Comparison of ENCODE assay signal across 16 cellular contexts in genomic region chr1:218435528-218435927, GRCh38.
DNase-seq lines count a peak whose midpoint lies in the region; ATAC-seq and TF ChIP-seq lines count a peak whose summit lies in the region.
"Had no signal": no experiment of that assay in that cellular context is flagged by ENCODE, and none has a peak within 500 bp of the region (broad histone marks: within the 10 kb centered on the region; RNA-seq: fewer than 3 reads in every experiment).

No MANE protein-coding gene starts in this region.

- no peak overlapping the region for H3K27ac Mint-ChIP-seq in activated naive CD8-positive, alpha-beta T cell treated with anti-CD3 and anti-CD28 coated beads, Interleukin-2, amount 50 U/mL, for 24 hours
- H3K27ac Mint-ChIP-seq: B cell; CD8-positive, alpha-beta T cell; H9 had no signal

- H3K9me3 ChIP-seq in left ventricle myocardium inferior (replicated peaks), result no peaks in the 10 kb centered on the region
- no peaks in the 10 kb centered on the region for H3K9me3 ChIP-seq in liver (ENCODE audit: control insufficient read depth in 4 of 4, low read length in 3 of 4)
- no peaks in the 10 kb centered on the region for H3K9me3 ChIP-seq in psoas muscle

- H3K4me3 Mint-ChIP-seq in activated naive CD8-positive, alpha-beta T cell treated with anti-CD3 and anti-CD28 coated beads, Interleukin-2, amount 50 U/mL, for 24 hours, result no peak overlapping the region
- H3K4me3 Mint-ChIP-seq: B cell; CD8-positive, alpha-beta T cell; H9 had no signal

- H3K27me3 Mint-ChIP-seq in activated naive CD8-positive, alpha-beta T cell treated with anti-CD3 and anti-CD28 coated beads, Interleukin-2, amount 50 U/mL, for 24 hours, result peaks cover 11% of the 10 kb centered on the region
- H3K27me3 Mint-ChIP-seq: B cell had no signal

- TF ChIP-seq CTCF in left ventricle myocardium inferior (IDR thresholded peaks at IDR 0.05; ENCODE audit: borderline replicate concordance), result no peak
- no peak for TF ChIP-seq CTCF in liver (IDR thresholded peaks at IDR 0.05; ENCODE audit: low read depth, low read length, missing input control)
- TF ChIP-seq CTCF in psoas muscle (IDR thresholded peaks at IDR 0.05), result no peak
- TF ChIP-seq CTCF in coronary artery (IDR thresholded peaks at IDR 0.05), result no peak

- H3K27ac ChIP-seq in left ventricle myocardium inferior (replicated peaks) (no peak overlapping the region), liver (ENCODE audit: low read depth in 1 of 2, low read length in 2 of 2) (no peak overlapping the region), psoas muscle (peak overlapping the region; percentile 74), coronary artery (no peak overlapping the region)
- H3K27ac ChIP-seq: BLaER1 treated with 17β-estradiol and CSF1 and Interleukin-3, amounts not matched to agents 10 nM and 100 nM had no signal

- H3K27me3 ChIP-seq in left ventricle myocardium inferior (ENCODE audit: low read depth), result no peaks in the 10 kb centered on the region
- H3K27me3 ChIP-seq in liver (ENCODE audit: control insufficient read depth in 4 of 4, insufficient read depth in 4 of 4, low read length in 3 of 4), result no peaks in the 10 kb centered on the region
- H3K27me3 ChIP-seq in psoas muscle (ENCODE audit: insufficient read depth in 3 of 3, low read length in 2 of 3), result no peaks in the 10 kb centered on the region
- H3K27me3 ChIP-seq: BLaER1 treated with 17β-estradiol and CSF1 and Interleukin-3, amounts not matched to agents 10 nM and 100 nM had no signal

- no peak for DNase-seq in left ventricle myocardium superior
- DNase-seq in left ventricle myocardium inferior, result no peak
- no peak for DNase-seq in psoas muscle
- no peak for DNase-seq in NCI-H2171 treated with DMSO at 0.1 percent for 48 hours (lab: John Stamatoyannopoulos, UW)
- DNase-seq in coronary artery (ENCODE audit: low spot score), result no peak
- no peak for DNase-seq in Ammon's horn (ENCODE audit: low spot score)
- no peak for DNase-seq in activated naive CD8-positive, alpha-beta T cell treated with anti-CD3 and anti-CD28 coated beads, Interleukin-2, amount 50 U/mL, for 24 hours
- DNase-seq: 8988T; Calu3; CD8-positive, alpha-beta T cell; DMS79 treated with DMSO at 0.1 percent for 48 hours; GF-D8; H9 had no signal

- no peaks in the 10 kb centered on the region for H3K4me1 Mint-ChIP-seq in activated naive CD8-positive, alpha-beta T cell treated with anti-CD3 and anti-CD28 coated beads, Interleukin-2, amount 50 U/mL, for 24 hours
- H3K4me1 Mint-ChIP-seq: B cell had no signal

- H3K9ac ChIP-seq in liver (ENCODE audit: low read depth in 1 of 2, low read length in 2 of 2), result no peak overlapping the region
- H3K9ac ChIP-seq: BLaER1 treated with 17β-estradiol and CSF1 and Interleukin-3, amounts not matched to agents 10 nM and 100 nM had no signal

- H3K4me1 ChIP-seq in left ventricle myocardium inferior (peaks cover 25% of the 10 kb centered on the region), liver (ENCODE audit: control insufficient read depth in 4 of 4, insufficient read depth in 4 of 4, low read length in 3 of 4) (no peaks in the 10 kb centered on the region), psoas muscle (peaks cover 38% of the 10 kb centered on the region)
- H3K4me1 ChIP-seq: BLaER1 treated with 17β-estradiol and CSF1 and Interleukin-3, amounts not matched to agents 10 nM and 100 nM had no signal

- H3K36me3 ChIP-seq in left ventricle myocardium inferior (no peaks in the 10 kb centered on the region), liver (ENCODE audit: control insufficient read depth in 4 of 4, insufficient read depth in 3 of 4, low read depth in 1 of 4, low read length in 3 of 4) (peaks cover 0 to 1% (median 0%) of the 10 kb centered on the region in 4 donors), psoas muscle (ENCODE audit: insufficient read depth in 1 of 2, low read depth in 1 of 2) (no peaks in the 10 kb centered on the region)
- H3K36me3 ChIP-seq: BLaER1 treated with 17β-estradiol and CSF1 and Interleukin-3, amounts not matched to agents 10 nM and 100 nM had no signal

- H3K36me3 Mint-ChIP-seq in activated naive CD8-positive, alpha-beta T cell treated with anti-CD3 and anti-CD28 coated beads, Interleukin-2, amount 50 U/mL, for 24 hours (ENCODE audit: low read depth), result no peaks in the 10 kb centered on the region
- H3K36me3 Mint-ChIP-seq: CD8-positive, alpha-beta T cell had no signal

- 56% methylated on average over 5 of the region's 5 CpGs for WGBS in liver
- WGBS in psoas muscle, 3 donors, result 30 to 41% (median 36%) methylated on average over 5 of the region's 5 CpGs

- peaks cover 1% of the 10 kb centered on the region for H3K9me3 Mint-ChIP-seq in activated naive CD8-positive, alpha-beta T cell treated with anti-CD3 and anti-CD28 coated beads, Interleukin-2, amount 50 U/mL, for 24 hours
- H3K9me3 Mint-ChIP-seq: CD8-positive, alpha-beta T cell; H9 had no signal

- TF ChIP-seq RAD21 in liver (IDR thresholded peaks at IDR 0.05), result no peak

- intact Hi-C loops in left ventricle myocardium superior (cut with micrococcal nuclease), result no loop called here
- intact Hi-C loops in left ventricle myocardium inferior (cut with micrococcal nuclease), result no loop called here
- intact Hi-C loops in psoas muscle (cut with DNase I), result loop anchor here in 1 of 2 donors (5.0 kb wide), 1 partner anchor 88 kb away; the partner anchor contains the start of gene TGFB2

- ATAC-seq in left ventricle myocardium superior (peak; percentile 43), psoas muscle (peak in 3 of 4 donors; percentile 8 to 60 (median 55))
- ATAC-seq in activated naive CD8-positive, alpha-beta T cell treated with anti-CD3 and anti-CD28 coated beads, Interleukin-2, amount 50 U/mL, for 24 hours, result no peak
- ATAC-seq: CD8-positive, alpha-beta T cell had no signal

- H3K4me3 ChIP-seq in left ventricle myocardium inferior (no peak overlapping the region), liver (ENCODE audit: low read depth in 1 of 3, low read length in 3 of 3) (no peak overlapping the region), psoas muscle (no peak overlapping the region), coronary artery (no peak overlapping the region)
- H3K4me3 ChIP-seq: BLaER1 treated with 17β-estradiol and CSF1 and Interleukin-3, amounts not matched to agents 10 nM and 100 nM had no signal

TF ChIP-seq in liver, 16 proteins besides CTCF, POLR2A, EP300 and RAD21:
- TF ChIP-seq YY1 (IDR thresholded peaks at IDR 0.05) (no peak), HNF4A (conservative IDR thresholded peaks at IDR 0.05) (peak; percentile 45 to 65)
